27 cellular contexts compared by ENCODE assay signal in the genomic region with DNA sequence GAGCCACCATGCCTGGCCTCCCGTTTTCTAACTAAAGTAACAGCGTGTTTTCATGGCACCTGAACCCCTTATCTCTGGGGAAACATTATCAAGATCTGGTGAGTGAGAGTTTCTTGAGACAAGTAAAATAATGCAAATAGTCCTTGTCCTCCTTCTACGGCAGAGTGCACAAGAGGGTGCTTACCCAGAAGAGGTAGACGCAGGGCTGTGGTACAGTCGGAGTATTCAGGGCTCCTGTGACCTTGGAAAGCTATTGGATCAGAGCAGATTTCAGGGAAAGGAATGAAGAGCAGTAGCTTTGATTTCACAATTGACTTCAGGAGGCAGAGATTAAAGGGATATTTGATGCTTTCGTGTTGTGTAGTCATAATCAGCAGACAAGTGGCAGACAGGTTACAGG.
"Had no signal": no experiment of that assay in that cellular context is flagged by ENCODE, and none has a peak within 500 bp of the region (broad histone marks: within the 10 kb centered on the region; RNA-seq: fewer than 3 reads in every experiment).

No MANE protein-coding gene starts in this region.

- H3K27ac Mint-ChIP-seq: stimulated activated effector memory CD8-positive, alpha-beta T cell treated with anti-CD3 and anti-CD28 coated beads, Interleukin-12 subunit alpha, Interleukin-12 subunit beta, amount 100 ng/mL, for 72 hours; stimulated activated memory B cell treated with anti-CD40 and anti-IgM and Interleukin-4, amounts not matched to agents 10 μg/mL and 1 μg/mL and 100 μg/mL, for 72 hours; stimulated activated naive B cell treated with anti-CD40 and anti-IgM and Interleukin-4, amounts not matched to agents 10 μg/mL and 1 μg/mL and 100 μg/mL, for 72 hours; stimulated activated naive CD8-positive, alpha-beta T cell treated with anti-CD3 and anti-CD28 coated beads, Interleukin-15, amount 100 ng/mL, for 72 hours; stimulated activated naive CD8-positive, alpha-beta T cell treated with anti-CD3 and anti-CD28 coated beads, Interleukin-15, Interleukin-2, amounts not matched to agents 100 ng/mL and 50 ng/mL, for 24 hours had no signal

- H3K27ac ChIP-seq: stomach, suprapubic skin, testis, thoracic aorta, thyroid gland, tibial artery, tibial nerve, transverse colon, upper lobe of left lung, uterus, vagina had no signal

- H3K4me1 Mint-ChIP-seq: stimulated activated effector memory CD8-positive, alpha-beta T cell treated with anti-CD3 and anti-CD28 coated beads, Interleukin-12 subunit alpha, Interleukin-12 subunit beta, amount 100 ng/mL, for 72 hours; stimulated activated memory B cell treated with anti-CD40 and anti-IgM and Interleukin-4, amounts not matched to agents 10 μg/mL and 1 μg/mL and 100 μg/mL, for 72 hours; stimulated activated naive B cell treated with anti-CD40 and anti-IgM and Interleukin-4, amounts not matched to agents 10 μg/mL and 1 μg/mL and 100 μg/mL, for 72 hours; stimulated activated naive CD8-positive, alpha-beta T cell treated with anti-CD3 and anti-CD28 coated beads, Interleukin-15, amount 100 ng/mL, for 72 hours had no signal

- H3K27me3 ChIP-seq: stomach, suprapubic skin, testis, thyroid gland, tibial artery, tibial nerve, transverse colon, upper lobe of left lung, uterus, vagina had no signal

- H3K36me3 Mint-ChIP-seq: stimulated activated effector memory CD8-positive, alpha-beta T cell treated with anti-CD3 and anti-CD28 coated beads, Interleukin-12 subunit alpha, Interleukin-12 subunit beta, amount 100 ng/mL, for 72 hours; stimulated activated memory B cell treated with anti-CD40 and anti-IgM and Interleukin-4, amounts not matched to agents 10 μg/mL and 1 μg/mL and 100 μg/mL, for 72 hours; stimulated activated naive B cell treated with anti-CD40 and anti-IgM and Interleukin-4, amounts not matched to agents 10 μg/mL and 1 μg/mL and 100 μg/mL, for 72 hours had no signal

- H3K4me3 Mint-ChIP-seq: stimulated activated effector memory CD8-positive, alpha-beta T cell treated with anti-CD3 and anti-CD28 coated beads, Interleukin-12 subunit alpha, Interleukin-12 subunit beta, amount 100 ng/mL, for 72 hours; stimulated activated memory B cell treated with anti-CD40 and anti-IgM and Interleukin-4, amounts not matched to agents 10 μg/mL and 1 μg/mL and 100 μg/mL, for 72 hours; stimulated activated naive B cell treated with anti-CD40 and anti-IgM and Interleukin-4, amounts not matched to agents 10 μg/mL and 1 μg/mL and 100 μg/mL, for 72 hours; stimulated activated naive CD8-positive, alpha-beta T cell treated with anti-CD3 and anti-CD28 coated beads, Interleukin-15, amount 100 ng/mL, for 72 hours; stimulated activated naive CD8-positive, alpha-beta T cell treated with anti-CD3 and anti-CD28 coated beads, Interleukin-15, Interleukin-2, amounts not matched to agents 100 ng/mL and 50 ng/mL, for 24 hours had no signal

- DNase-seq: stimulated activated CD4-positive, alpha-beta T cell treated with anti-CD3 and anti-CD28 coated beads, Interleukin-1b, Interleukin-23, amount 100 ng/mL, for 48 hours; stimulated activated CD4-positive, alpha-beta T cell treated with anti-CD3 and anti-CD28 coated beads, Interleukin-2, amount 100 ng/mL, for 24 hours; stimulated activated CD4-positive, alpha-beta T cell treated with anti-CD3 and anti-CD28 coated beads, Interleukin-2, amount 100 ng/mL, for 48 hours; stimulated activated CD4-positive, alpha-beta T cell treated with anti-CD3 and anti-CD28 coated beads, Interleukin-4, amount 100 ng/mL, for 1 hour; stimulated activated CD4-positive, alpha-beta T cell treated with anti-CD3 and anti-CD28 coated beads, Interleukin-4, amount 100 ng/mL, for 24 hours; stimulated activated CD4-positive, alpha-beta T cell treated with anti-CD3 and anti-CD28 coated beads, Interleukin-4, amount 100 ng/mL, for 4 hours; stimulated activated CD8-positive, alpha-beta memory T cell treated with anti-CD3 and anti-CD28 coated beads, Interleukin-4, amount 100 ng/mL, for 48 hours; stimulated activated naive B cell treated with anti-CD40 and anti-IgM and Interleukin-4, amounts not matched to agents 10 μg/mL and 1 μg/mL and 100 μg/mL, for 72 hours; stimulated activated naive CD4-positive, alpha-beta T cell; stimulated activated naive CD4-positive, alpha-beta T cell treated with Interleukin-2 at 50 U/mL for 16 hours; stimulated activated naive CD8-positive, alpha-beta T cell treated with anti-CD3 and anti-CD28 coated beads, Interleukin-15, amount 100 ng/mL, for 72 hours; stimulated activated naive CD8-positive, alpha-beta T cell treated with anti-CD3 and anti-CD28 coated beads, Interleukin-15, Interleukin-2, amounts not matched to agents 100 U/mL and 50 U/mL, for 24 hours; stomach; substantia nigra; testis; thyroid gland; tibial artery; transverse colon; upper lobe of left lung; uterus had no signal

- ATAC-seq: stimulated activated effector memory CD8-positive, alpha-beta T cell treated with anti-CD3 and anti-CD28 coated beads, Interleukin-12 subunit alpha, Interleukin-12 subunit beta, amount 100 ng/mL, for 72 hours; stimulated activated memory B cell treated with anti-CD40 and anti-IgM and Interleukin-4, amounts not matched to agents 10 μg/mL and 1 μg/mL and 100 μg/mL, for 72 hours; stimulated activated naive B cell treated with anti-CD40 and anti-IgM and Interleukin-4, amounts not matched to agents 10 μg/mL and 1 μg/mL and 100 μg/mL, for 72 hours; stimulated activated naive CD8-positive, alpha-beta T cell treated with anti-CD3 and anti-CD28 coated beads, Interleukin-15, amount 100 ng/mL, for 72 hours; stimulated activated naive CD8-positive, alpha-beta T cell treated with anti-CD3 and anti-CD28 coated beads, Interleukin-15, Interleukin-2, amounts not matched to agents 100 U/mL and 50 U/mL, for 24 hours had no signal

- H3K4me1 ChIP-seq: stomach, suprapubic skin, testis, thyroid gland, tibial artery, tibial nerve, transverse colon, upper lobe of left lung, uterus, vagina had no signal

- H3K4me3 ChIP-seq: stomach, suprapubic skin, testis, thoracic aorta, thyroid gland, tibial artery, tibial nerve, transverse colon, upper lobe of left lung, uterus, vagina had no signal

- H3K9me3 ChIP-seq: suprapubic skin, testis, thoracic aorta, thyroid gland, tibial artery, upper lobe of left lung, uterus, vagina had no signal

- H3K27me3 Mint-ChIP-seq: stimulated activated memory B cell treated with anti-CD40 and anti-IgM and Interleukin-4, amounts not matched to agents 10 μg/mL and 1 μg/mL and 100 μg/mL, for 72 hours; stimulated activated naive B cell treated with anti-CD40 and anti-IgM and Interleukin-4, amounts not matched to agents 10 μg/mL and 1 μg/mL and 100 μg/mL, for 72 hours; stimulated activated naive CD8-positive, alpha-beta T cell treated with anti-CD3 and anti-CD28 coated beads, Interleukin-15, amount 100 ng/mL, for 72 hours; stimulated activated naive CD8-positive, alpha-beta T cell treated with anti-CD3 and anti-CD28 coated beads, Interleukin-15, Interleukin-2, amounts not matched to agents 100 ng/mL and 50 ng/mL, for 24 hours had no signal

- H3K36me3 ChIP-seq: stomach, suprapubic skin, thoracic aorta, thyroid gland, tibial artery, tibial nerve, transverse colon, upper lobe of left lung, uterus, vagina had no signal
